Comparison of ENCODE assay signal across 10 cellular contexts in the genomic region with DNA sequence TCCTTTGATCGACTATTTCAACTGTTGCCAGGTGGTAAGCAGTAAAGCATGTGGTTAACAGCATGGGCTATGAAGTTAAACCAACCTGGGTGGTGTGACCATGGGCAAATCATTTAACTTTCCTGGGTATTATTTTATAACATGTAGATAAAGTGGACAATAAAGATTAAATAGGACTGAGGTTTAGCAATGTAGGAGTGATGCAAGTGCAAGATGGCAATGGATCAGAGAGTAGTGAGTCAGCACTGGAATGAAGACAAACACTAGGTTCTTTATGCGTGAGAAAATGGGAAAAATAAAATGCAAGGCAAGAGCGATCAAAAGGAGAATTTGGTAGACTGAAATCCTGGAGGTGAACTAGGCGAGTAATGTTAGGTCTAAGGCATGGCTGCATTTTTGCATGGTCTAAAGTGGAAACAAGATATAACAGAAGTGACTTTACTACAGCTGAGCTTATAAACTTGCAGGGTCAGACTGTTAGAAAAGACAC.
DNase-seq lines count a peak whose midpoint lies in the region; ATAC-seq and TF ChIP-seq lines count a peak whose summit lies in the region.
"Had no signal": no experiment of that assay in that cellular context is flagged by ENCODE, and none has a peak within 500 bp of the region (broad histone marks: within the 10 kb centered on the region; RNA-seq: fewer than 3 reads in every experiment).

No MANE protein-coding gene starts in this region.

- no peaks in the 10 kb centered on the region for H3K36me3 Mint-ChIP-seq in activated T-cell treated with anti-CD3 and anti-CD28 coated beads, Interleukin-2, amount 50 U/mL, for 24 hours (ENCODE audit: low read depth)

- H3K27ac Mint-ChIP-seq in activated T-cell treated with anti-CD3 and anti-CD28 coated beads, Interleukin-2, amount 50 U/mL, for 24 hours, result no peak overlapping the region

- H3K4me3 Mint-ChIP-seq in activated T-cell treated with anti-CD3 and anti-CD28 coated beads, Interleukin-2, amount 50 U/mL, for 24 hours, result no peak overlapping the region

- no peaks in the 10 kb centered on the region for H3K27me3 Mint-ChIP-seq in activated T-cell treated with anti-CD3 and anti-CD28 coated beads, Interleukin-2, amount 50 U/mL, for 24 hours

- TF ChIP-seq CTCF in fibroblast of pulmonary artery (IDR thresholded peaks at IDR 0.05; ENCODE audit: low read length, missing control alignments), result no peak

- H3K4me1 Mint-ChIP-seq in activated T-cell treated with anti-CD3 and anti-CD28 coated beads, Interleukin-2, amount 50 U/mL, for 24 hours (ENCODE audit: low read depth), result peaks cover 3% of the 10 kb centered on the region

- no peaks in the 10 kb centered on the region for H3K9me3 Mint-ChIP-seq in activated T-cell treated with anti-CD3 and anti-CD28 coated beads, Interleukin-2, amount 50 U/mL, for 24 hours

- no peak for ATAC-seq in HG02884 (IDR thresholded peaks at IDR 0.05; ENCODE audit: unreplicated experiment)

- DNase-seq in ELR (ENCODE audit: low read depth) (peak; percentile 88), SW480 (ENCODE audit: low spot score) (peak; percentile 95), fibroblast of pulmonary artery (ENCODE audit: low read depth) (peak; percentile 96), skeletal muscle cell (ENCODE audit: low read depth) (peak; percentile 85), NCI-H524 (lab: John Stamatoyannopoulos, UW) (no peak), COR-L47 (lab: John Stamatoyannopoulos, UW) (no peak)
- DNase-seq in activated T-cell treated with anti-CD3 and anti-CD28 coated beads, Interleukin-2, amount 50 U/mL, for 24 hours, result no peak
- DNase-seq: OCI-M1 had no signal

- H3K4me3 ChIP-seq in fibroblast of pulmonary artery (replicated peaks; ENCODE audit: low read depth, low read length), result no peak overlapping the region
- no peak overlapping the region for H3K4me3 ChIP-seq in skeletal muscle cell (ENCODE audit: low read depth, low read length)
- H3K4me3 ChIP-seq: ovary had no signal

Comparison
In these comparisons a context has a peak if more than half of its experiments do, and no peak if none do; other contexts are left out.
1. DNase-seq: peak in ELR (single experiment), SW480 (single experiment), fibroblast of pulmonary artery (single experiment) and skeletal muscle cell (single experiment); none in activated T-cell treated with anti-CD3 and anti-CD28 coated beads, Interleukin-2, amount 50 U/mL, for 24 hours (single experiment), NCI-H524 (0 of 2) and COR-L47 (single experiment).